ENCODE assay signal across 8 cellular contexts in genomic region chrX:69615779-69616519, GRCh38. TPM values are rescaled to one million over a fixed set of nuclear protein-coding genes. Genes with fewer than 3 reads are reported as not detected.
DNase-seq lines count a peak whose midpoint lies in the region; ATAC-seq and TF ChIP-seq lines count a peak whose summit lies in the region.

Gene EDA (plus strand): TSS chrX:69616113.

- no peak within 1 kb of the TSS for H3K27ac Mint-ChIP-seq in type B pancreatic cell

- H3K4me1 Mint-ChIP-seq in type B pancreatic cell (ENCODE audit: unreplicated experiment), result no peaks in the 10 kb centered on the region

- intact Hi-C loops in right cardiac atrium (cut with DNase I), result loop anchor here in 2 of 4 donors (5.0 to 10.0 kb wide), 3 partner anchors 79 to 409 kb away; no protein-coding TSS in a partner anchor
- intact Hi-C loops in posterior vena cava (cut with DNase I), result no loop called here

- in situ Hi-C loops in KBM-7 (cut with MboI; ENCODE audit: low pct_unique_long_range_greater_than_20kb, low sequenced_read_pairs) (no loop called here), astrocyte of the cerebellum (cut with HindIII; ENCODE audit: low sequenced_read_pairs) (no loop called here)

- peaks cover 4% of the 10 kb centered on the region for H3K27me3 Mint-ChIP-seq in type B pancreatic cell

- no peaks in the 10 kb centered on the region for H3K36me3 Mint-ChIP-seq in type B pancreatic cell

- no peaks in the 10 kb centered on the region for H3K9me3 ChIP-seq in right cardiac atrium (ENCODE audit: control insufficient read depth, low read length)

- peaks cover 3% of the 10 kb centered on the region for H3K4me1 ChIP-seq in right cardiac atrium (ENCODE audit: control insufficient read depth, insufficient read depth, low read length)

- TF ChIP-seq CTCF in astrocyte of the cerebellum (IDR thresholded peaks at IDR 0.05; ENCODE audit: low read depth, low read length, missing control alignments) (no peak), type B pancreatic cell (conservative IDR thresholded peaks at IDR 0.05) (no peak)

- H3K27me3 ChIP-seq in right cardiac atrium (ENCODE audit: control insufficient read depth, insufficient read depth), result no peaks in the 10 kb centered on the region

- ATAC-seq in GM19372 (IDR thresholded peaks at IDR 0.05; ENCODE audit: low read depth, unreplicated experiment) (peak; percentile 87), right cardiac atrium (peak; percentile 99)

- peak within 1 kb of the TSS; percentile 89 for H3K4me3 Mint-ChIP-seq in type B pancreatic cell

- peak within 1 kb of the TSS; percentile 39 for H3K4me3 ChIP-seq in astrocyte of the cerebellum (ENCODE audit: low read depth, low read length)
- peak within 1 kb of the TSS; percentile 82 for H3K4me3 ChIP-seq in right cardiac atrium (ENCODE audit: low read length)

- DNase-seq in AG08396 (ENCODE audit: low spot score) (peak; percentile 86), KBM-7 (peak; percentile 94), T-helper 2 cell (peak in 4 of 5 experiments; percentile 51 to 85 (median 58)), astrocyte of the cerebellum (ENCODE audit: low read depth) (peak; percentile 24), right cardiac atrium (peak; percentile 90 to 96 (median 95)), posterior vena cava (ENCODE audit: low spot score) (peak; percentile 93), type B pancreatic cell (ENCODE audit: extremely low spot score, unreplicated experiment) (peak; percentile 89)

- H3K27ac ChIP-seq in right cardiac atrium (ENCODE audit: low read length), result peak within 1 kb of the TSS; percentile 59

- no peaks in the 10 kb centered on the region for H3K9me3 Mint-ChIP-seq in type B pancreatic cell

- 1% methylated on average over 55 of the region's 62 CpGs for WGBS in right cardiac atrium

RNA-seq across cellular contexts. Expression of gene EDA, which starts in this region (rescaled TPM):
- 10 to 100 TPM; 19.2 to 26.1 (median 22.3) TPM for total RNA-seq in right cardiac atrium
- polyA plus RNA-seq in right cardiac atrium, result 10.0 TPM
- 1 to 10 TPM; 4.8 to 6.8 TPM for total RNA-seq in posterior vena cava
- 3.9 and 4.4 TPM in 2 replicates for total RNA-seq in type B pancreatic cell (ENCODE audit: low replicate concordance)

Comparison
In these comparisons a context has a peak if more than half of its experiments do, and no peak if none do; other contexts are left out.
1. Peak in every context shown above with its lines: DNase-seq, ATAC-seq, H3K4me3 ChIP-seq and H3K27ac ChIP-seq.
2. DNase-seq: peak in every context shown above with its lines; median percentile 95 in right cardiac atrium; 94 in KBM-7; 93 in posterior vena cava; 89 in type B pancreatic cell; 86 in AG08396; 58 in T-helper 2 cell; 24 in astrocyte of the cerebellum.